25 cellular contexts compared by ENCODE assay signal in the genomic region with DNA sequence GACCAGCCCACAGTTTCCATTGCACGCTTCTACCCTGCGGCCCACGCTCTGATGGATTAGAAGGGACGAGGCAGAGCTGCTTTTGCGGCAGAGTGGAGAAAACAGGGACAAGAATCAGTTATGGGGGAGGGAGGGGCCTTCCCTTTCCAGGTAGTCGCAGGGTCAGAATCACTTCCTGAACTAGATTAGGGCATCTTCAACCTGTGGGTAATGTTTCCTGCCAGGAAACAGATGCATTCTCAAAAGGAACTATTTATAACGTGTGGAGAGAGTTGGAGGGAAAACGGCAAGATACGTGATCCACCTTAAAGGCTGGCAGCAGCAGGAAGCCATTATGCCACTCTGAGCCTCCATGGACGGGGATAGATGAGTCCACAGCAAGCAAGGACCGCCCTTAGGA. TPM values are rescaled to one million over a fixed set of nuclear protein-coding genes. Genes with fewer than 3 reads are reported as not detected.
"Had no signal": no experiment of that assay in that cellular context is flagged by ENCODE, and none has a peak within 500 bp of the region (broad histone marks: within the 10 kb centered on the region; RNA-seq: fewer than 3 reads in every experiment).

No MANE protein-coding gene starts in this region.

- H3K4me1 ChIP-seq: ascending aorta, foreskin keratinocyte, left lung, right lobe of liver had no signal

- H3K36me3 ChIP-seq: cardiac muscle cell, left lung, right lobe of liver had no signal

- H3K27ac ChIP-seq: ascending aorta, cardiac muscle cell, esophagus muscularis mucosa, foreskin keratinocyte, heart right ventricle, left lung, right lobe of liver had no signal

- H3K27me3 ChIP-seq: ascending aorta, esophagus muscularis mucosa, right lobe of liver, tibial nerve had no signal

- DNase-seq: activated CD4-positive, alpha-beta T cell treated with anti-CD3 and anti-CD28 coated beads for 4 hours; activated CD4-positive, alpha-beta T cell treated with anti-CD3 and anti-CD28 coated beads, Interleukin-2, amount 50 U/mL, for 4 hours; activated CD4-positive, CD25-positive, alpha-beta regulatory T cell; activated effector memory CD4-positive, alpha-beta T cell treated with Interleukin-2 at 50 U/mL for 16 hours; activated naive CD4-positive, alpha-beta T cell treated with Interleukin-2 at 50 U/mL for 16 hours; activated naive CD8-positive, alpha-beta T cell treated with anti-CD3 and anti-CD28 coated beads, Interleukin-2, amount 10 ng/mL, durations not matched to agents 7 days and 5 days; cortex of kidney; endodermal cell; foreskin keratinocyte; heart right ventricle; left lung; mesendoderm; natural killer cell; right lobe of liver; stimulated activated CD4-positive, alpha-beta T cell treated with anti-CD3 and anti-CD28 coated beads, Interleukin-2, amount 100 ng/mL, for 48 hours; stimulated activated naive CD4-positive, alpha-beta T cell treated with Interleukin-2 at 50 U/mL for 16 hours; T-helper 9 cell had no signal

- H3K4me3 ChIP-seq: ascending aorta, cardiac muscle cell, esophagus muscularis mucosa, heart right ventricle, left lung, lung, right lobe of liver, tibial nerve had no signal

- H3K9me3 ChIP-seq: ascending aorta, esophagus muscularis mucosa, heart right ventricle, left lung, right lobe of liver, tibial nerve had no signal

- FAIRE-seq: islet of Langerhans had no signal

RNA-seq across cellular contexts. Expression of a gene that starts 59.9 kb away (rescaled TPM):
- total RNA-seq: activated naive CD8-positive, alpha-beta T cell treated with anti-CD3 and anti-CD28 coated beads, Interleukin-2, amount 10 ng/mL, durations not matched to agents 7 days and 5 days; cardiac muscle cell; chondrocyte; foreskin keratinocyte; left lung; natural killer cell; osteocyte had no signal
